Comparison of ENCODE assay signal across 18 cellular contexts in genomic region chr14:37035401-37035800, GRCh38.
A peak's percentile ranks its signal among the peaks of the same experiment; 100 is the strongest.
DNase-seq lines count a peak whose midpoint lies in the region; ATAC-seq, FAIRE-seq and TF ChIP-seq lines count a peak whose summit lies in the region.
"Had no signal": no experiment of that assay in that cellular context is flagged by ENCODE, and none has a peak within 500 bp of the region (broad histone marks: within the 10 kb centered on the region; RNA-seq: fewer than 3 reads in every experiment).

No MANE protein-coding gene starts in this region.

- no peak overlapping the region for H2BK120ac ChIP-seq in mesenchymal stem cell (ENCODE audit: low read depth, low read length)

- H2BK5ac ChIP-seq in mesenchymal stem cell (ENCODE audit: low read depth, low read length, poor library complexity, severe bottlenecking): no peak overlapping the region

- H3K9me3 ChIP-seq in SK-N-MC (ENCODE audit: low read depth, low read length) (no peaks in the 10 kb centered on the region), mesenchymal stem cell (ENCODE audit: control insufficient read depth, low read length) (no peaks in the 10 kb centered on the region), tibial artery (no peaks in the 10 kb centered on the region), kidney (ENCODE audit: control insufficient read depth in 1 of 2, low read length in 2 of 2) (no peaks in the 10 kb centered on the region)
- H3K9me3 ChIP-seq: BLaER1 treated with 17β-estradiol and CSF1 and Interleukin-3, amounts not matched to agents 10 nM and 100 nM; SK-N-SH had no signal

- H3K79me1 ChIP-seq in mesenchymal stem cell (replicated peaks; ENCODE audit: low read length, poor library complexity, severe bottlenecking): no peaks in the 10 kb centered on the region

- no peak overlapping the region for H2BK15ac ChIP-seq in mesenchymal stem cell (ENCODE audit: low read depth, poor library complexity, severe bottlenecking)

- no peak overlapping the region for H3K14ac ChIP-seq in mesenchymal stem cell (ENCODE audit: low read length in 2 of 2)

- H2BK12ac ChIP-seq in mesenchymal stem cell (ENCODE audit: low read length in 2 of 2): peak overlapping the region in 1 of 2 experiments; percentile 15

- H3K36me3 ChIP-seq in GM23338 (ENCODE audit: insufficient read depth): no peaks in the 10 kb centered on the region
- no peaks in the 10 kb centered on the region for H3K36me3 ChIP-seq in SK-N-MC (ENCODE audit: insufficient read depth, low read length)
- H3K36me3 ChIP-seq in mesenchymal stem cell (ENCODE audit: control insufficient read depth in 1 of 2, insufficient read depth in 2 of 2, low read depth in 1 of 2, low read length in 2 of 2): no peaks in the 10 kb centered on the region
- no peaks in the 10 kb centered on the region for H3K36me3 ChIP-seq in tibial artery
- H3K36me3 ChIP-seq in kidney (ENCODE audit: control insufficient read depth in 1 of 2, insufficient read depth in 2 of 2, low read length in 2 of 2): no peaks in the 10 kb centered on the region
- H3K36me3 ChIP-seq: BLaER1 treated with 17β-estradiol and CSF1 and Interleukin-3, amounts not matched to agents 10 nM and 100 nM had no signal

- no peak for FAIRE-seq in kidney (lab: Jason Lieb, UNC)

- H4K8ac ChIP-seq in mesenchymal stem cell (ENCODE audit: low read length): no peak overlapping the region

- DNase-seq in GM23338 (ENCODE audit: low spot score): no peak
- DNase-seq in SK-N-MC (ENCODE audit: low read depth, low spot score): no peak
- DNase-seq in mesenchymal stem cell: no peak
- DNase-seq in tibial artery: no peak
- no peak for DNase-seq in foreskin melanocyte
- DNase-seq in SW480 (ENCODE audit: low spot score): no peak
- DNase-seq in kidney: no peak
- DNase-seq in ureter (ENCODE audit: low spot score): no peak
- DNase-seq: H9; KG1; NCI-H1092 treated with DMSO at 0.1 percent for 48 hours; NCI-H1694; NCI-H345; NCI-H526 treated with DMSO at 0.1 percent for 48 hours; NK-92 treated with Interleukin-12 subunit alpha and Interleukin-12 subunit beta, amount 100 ng/mL, for 24 hours; SK-N-SH had no signal

- H3K18ac ChIP-seq in mesenchymal stem cell (ENCODE audit: low read depth in 1 of 2, low read length in 2 of 2): no peak overlapping the region

- H4K91ac ChIP-seq in mesenchymal stem cell (ENCODE audit: low read length): no peak overlapping the region

- H3K23ac ChIP-seq in mesenchymal stem cell (ENCODE audit: low read length in 2 of 2): no peak overlapping the region

- no peaks in the 10 kb centered on the region for H3F3A ChIP-seq in GM23338 (replicated peaks; ENCODE audit: low read depth)

- H3K4me1 ChIP-seq in GM23338 (ENCODE audit: insufficient read depth): peaks cover 42% of the 10 kb centered on the region
- H3K4me1 ChIP-seq in mesenchymal stem cell (ENCODE audit: control insufficient read depth, insufficient read depth, low read depth, low read length): peaks cover 6% of the 10 kb centered on the region
- peaks cover 0 to 30% (median 24%) of the 10 kb centered on the region in 4 donors for H3K4me1 ChIP-seq in tibial artery
- no peaks in the 10 kb centered on the region for H3K4me1 ChIP-seq in kidney (ENCODE audit: control insufficient read depth in 1 of 2, insufficient read depth in 1 of 2, low read depth in 1 of 2, low read length in 2 of 2)

- H3K4me2 ChIP-seq in GM23338 (peak overlapping the region; percentile 64; the same call in 1 of the 2 replicates), mesenchymal stem cell (ENCODE audit: low read length, poor library complexity, severe bottlenecking) (no peak overlapping the region)
- H3K4me2 ChIP-seq: BLaER1 treated with 17β-estradiol and CSF1 and Interleukin-3, amounts not matched to agents 10 nM and 100 nM; SK-N-SH had no signal

- ATAC-seq in GM23338: no peak

- H2AK5ac ChIP-seq in mesenchymal stem cell (ENCODE audit: low read length, severe bottlenecking): no peak overlapping the region

- H3K4me1 Mint-ChIP-seq in GM23338: peaks cover 53% of the 10 kb centered on the region

- no peaks in the 10 kb centered on the region for H3K36me3 Mint-ChIP-seq in GM23338 (ENCODE audit: low read depth)

- intact Hi-C loops in tibial artery (cut with DNase I; ENCODE audit: low total_unique reads): no loop called here
- intact Hi-C loops in kidney (cut with DNase I): no loop called here

- H3K9me2 ChIP-seq in GM23338 (ENCODE audit: insufficient read depth): no peaks in the 10 kb centered on the region
- H3K9me2 ChIP-seq: SK-N-SH had no signal

- no peaks in the 10 kb centered on the region for H3K9me3 Mint-ChIP-seq in GM23338
- H3K9me3 Mint-ChIP-seq: H9 had no signal

- H3K9ac ChIP-seq in SK-N-MC (ENCODE audit: insufficient read length) (no peak overlapping the region), mesenchymal stem cell (ENCODE audit: low read length) (peak overlapping the region; percentile 14), kidney (ENCODE audit: low read length in 2 of 2) (no peak overlapping the region)
- H3K9ac ChIP-seq: BLaER1 treated with 17β-estradiol and CSF1 and Interleukin-3, amounts not matched to agents 10 nM and 100 nM; SK-N-SH had no signal

- no peak overlapping the region for H3K4me3 Mint-ChIP-seq in GM23338
- H3K4me3 Mint-ChIP-seq: H9 had no signal

- H3K4ac ChIP-seq in mesenchymal stem cell (ENCODE audit: low read depth in 1 of 2, low read length in 2 of 2): no peak overlapping the region

- H2AFZ ChIP-seq in GM23338: no peak overlapping the region
- no peak overlapping the region for H2AFZ ChIP-seq in mesenchymal stem cell (ENCODE audit: low read depth, low read length)

- H3K27me3 Mint-ChIP-seq in GM23338 (ENCODE audit: insufficient read depth, low read depth, poor library complexity): peaks cover 2% of the 10 kb centered on the region

- H3K27ac Mint-ChIP-seq in GM23338: no peak overlapping the region
- H3K27ac Mint-ChIP-seq: H9 had no signal

- TF ChIP-seq CTCF in GM23338 (conservative IDR thresholded peaks at IDR 0.05; ENCODE audit: low read depth in 2 of 2) (no peak), tibial artery (IDR thresholded peaks at IDR 0.05) (no peak), kidney (IDR thresholded peaks at IDR 0.05; ENCODE audit: borderline replicate concordance, extremely low read depth, insufficient read depth) (no peak)

- no peaks in the 10 kb centered on the region for H3K79me2 ChIP-seq in GM23338 (replicated peaks; ENCODE audit: insufficient read depth)

- H3K4me3 ChIP-seq in GM23338 (no peak overlapping the region), SK-N-MC (no peak overlapping the region), mesenchymal stem cell (ENCODE audit: insufficient read depth in 1 of 2, low read depth in 1 of 2, low read length in 2 of 2) (no peak overlapping the region), tibial artery (peak overlapping the region in 1 of 2 donors; percentile 17), kidney (ENCODE audit: low read length in 2 of 2) (no peak overlapping the region)
- H3K4me3 ChIP-seq: BLaER1 treated with 17β-estradiol and CSF1 and Interleukin-3, amounts not matched to agents 10 nM and 100 nM had no signal

- H3K27ac ChIP-seq in GM23338 (ENCODE audit: low read depth) (no peak overlapping the region), SK-N-MC (peak overlapping the region; percentile 84), mesenchymal stem cell (ENCODE audit: low read length, poor library complexity, severe bottlenecking) (peak overlapping the region; percentile 55), tibial artery (peak overlapping the region; percentile 65 to 71), kidney (ENCODE audit: low read depth in 2 of 2, low read length in 2 of 2) (no peak overlapping the region)
- H3K27ac ChIP-seq: BLaER1 treated with 17β-estradiol and CSF1 and Interleukin-3, amounts not matched to agents 10 nM and 100 nM; HL-60 had no signal

- 93% methylated on average over 2 of the region's 2 CpGs for WGBS in mesenchymal stem cell

- no peaks in the 10 kb centered on the region for H4K20me1 ChIP-seq in GM23338 (replicated peaks; ENCODE audit: insufficient read depth)
- H4K20me1 ChIP-seq: BLaER1 treated with 17β-estradiol and CSF1 and Interleukin-3, amounts not matched to agents 10 nM and 100 nM had no signal

- H3K27me3 ChIP-seq in GM23338 (ENCODE audit: insufficient read depth) (peaks cover 2% of the 10 kb centered on the region; the same call in 1 of the 2 replicates), mesenchymal stem cell (ENCODE audit: control insufficient read depth in 1 of 2, insufficient read depth in 1 of 2, low read length in 2 of 2) (no peaks in the 10 kb centered on the region), tibial artery (no peaks in the 10 kb centered on the region)
- H3K27me3 ChIP-seq: BLaER1 treated with 17β-estradiol and CSF1 and Interleukin-3, amounts not matched to agents 10 nM and 100 nM had no signal

TF ChIP-seq in GM23338, 12 proteins besides CTCF, POLR2A, EP300 and RAD21 (continues in another document):
- TF ChIP-seq REST (IDR thresholded peaks at IDR 0.05; ENCODE audit: unreplicated experiment): no peak
- TF ChIP-seq EZH2phosphoT487 (IDR thresholded peaks at IDR 0.05; ENCODE audit: unreplicated experiment): no peak
- TF ChIP-seq POLR2AphosphoS5 (IDR thresholded peaks at IDR 0.05; ENCODE audit: low read depth): no peak
- TF ChIP-seq CREB1 (CRISPR knock-in tag; IDR thresholded peaks at IDR 0.05; ENCODE audit: low read depth): no peak
- TF ChIP-seq ZNF331 (CRISPR knock-in tag; IDR thresholded peaks at IDR 0.05; ENCODE audit: low read depth): no peak
- no peak for TF ChIP-seq NANOG (IDR thresholded peaks at IDR 0.05; ENCODE audit: borderline replicate concordance)

Comparison
In these comparisons a context has a peak if more than half of its experiments do, and no peak if none do; other contexts are left out.
1. H3K27ac ChIP-seq: peak in SK-N-MC (single experiment), mesenchymal stem cell (single experiment) and tibial artery (2 of 2); none in GM23338 (single experiment) and kidney (0 of 2).